16 cellular contexts compared by ENCODE assay signal in genomic region chr3:196619213-196619612, GRCh38. TPM values are rescaled to one million over a fixed set of nuclear protein-coding genes. Genes with fewer than 3 reads are reported as not detected.
A peak's percentile ranks its signal among the peaks of the same experiment; 100 is the strongest.
DNase-seq lines count a peak whose midpoint lies in the region; ATAC-seq and TF ChIP-seq lines count a peak whose summit lies in the region.
"Had no signal": no experiment of that assay in that cellular context is flagged by ENCODE, and none has a peak within 500 bp of the region (broad histone marks: within the 10 kb centered on the region; RNA-seq: fewer than 3 reads in every experiment).

No MANE protein-coding gene starts in this region.

- ATAC-seq in left ventricle myocardium superior (peak; percentile 33), Right ventricle myocardium superior (ENCODE audit: poor library complexity) (no peak), upper lobe of right lung (no peak)
- ATAC-seq: GM12878; stimulated activated naive B cell treated with anti-CD40 and anti-IgM and Interleukin-4, amounts not matched to agents 10 μg/mL and 1 μg/mL and 100 μg/mL, for 72 hours had no signal

- no peak overlapping the region for H2AK5ac ChIP-seq in mesenchymal stem cell (ENCODE audit: low read length, severe bottlenecking)

- no peaks in the 10 kb centered on the region for H3K36me3 ChIP-seq in mesenchymal stem cell (ENCODE audit: control insufficient read depth in 1 of 2, insufficient read depth in 2 of 2, low read depth in 1 of 2, low read length in 2 of 2)
- H3K36me3 ChIP-seq in upper lobe of right lung = no peaks in the 10 kb centered on the region
- no peaks in the 10 kb centered on the region for H3K36me3 ChIP-seq in H7 (replicated peaks; ENCODE audit: control insufficient read depth, insufficient read depth, low read length)
- H3K36me3 ChIP-seq: Peyer's patch had no signal

- H2BK5ac ChIP-seq in mesenchymal stem cell (ENCODE audit: low read depth, low read length, poor library complexity, severe bottlenecking) = no peak overlapping the region

- H2BK120ac ChIP-seq in mesenchymal stem cell (ENCODE audit: low read depth, low read length) = no peak overlapping the region

- H3K9me3 Mint-ChIP-seq in dendritic cell treated with granulocyte-macrophage colony-stimulating factor and Interleukin-4, amounts not matched to agents 40 ng/mL and 50 ng/mL, for 4 days = no peaks in the 10 kb centered on the region
- H3K9me3 Mint-ChIP-seq: stimulated activated naive B cell treated with anti-CD40 and anti-IgM and Interleukin-4, amounts not matched to agents 10 μg/mL and 1 μg/mL and 100 μg/mL, for 72 hours had no signal

- no peak overlapping the region for H2BK15ac ChIP-seq in mesenchymal stem cell (ENCODE audit: low read depth, poor library complexity, severe bottlenecking)

- no peak overlapping the region for H3K4me2 ChIP-seq in mesenchymal stem cell (ENCODE audit: low read length, poor library complexity, severe bottlenecking)

- H3K4me3 Mint-ChIP-seq in dendritic cell treated with granulocyte-macrophage colony-stimulating factor and Interleukin-4, amounts not matched to agents 40 ng/mL and 50 ng/mL, for 4 days = no peak overlapping the region
- H3K4me3 Mint-ChIP-seq: B cell had no signal

- intact Hi-C loops in left ventricle myocardium superior (cut with micrococcal nuclease) = no loop called here
- intact Hi-C loops in Right ventricle myocardium superior (cut with DNase I) = no loop called here
- intact Hi-C loops in dendritic cell treated with granulocyte-macrophage colony-stimulating factor and Interleukin-4, amounts not matched to agents 40 ng/mL and 50 ng/mL, for 4 days (cut with micrococcal nuclease) = no loop called here
- intact Hi-C loops in upper lobe of right lung (cut with DNase I) = no loop called here

- 11% methylated on average over 2 of the region's 5 CpGs for WGBS in mesenchymal stem cell

- peak overlapping the region in 1 of 2 experiments; percentile 63 for H2BK12ac ChIP-seq in mesenchymal stem cell (ENCODE audit: low read length in 2 of 2)

- no peak overlapping the region for H3K18ac ChIP-seq in mesenchymal stem cell (ENCODE audit: low read depth in 1 of 2, low read length in 2 of 2)

- H3K4me1 ChIP-seq in mesenchymal stem cell (ENCODE audit: control insufficient read depth, insufficient read depth, low read depth, low read length) (no peaks in the 10 kb centered on the region), upper lobe of right lung (peaks cover 13% of the 10 kb centered on the region)

- H3K27me3 ChIP-seq in mesenchymal stem cell (ENCODE audit: control insufficient read depth in 1 of 2, insufficient read depth in 1 of 2, low read length in 2 of 2) = no peaks in the 10 kb centered on the region
- no peaks in the 10 kb centered on the region for H3K27me3 ChIP-seq in upper lobe of right lung
- H3K27me3 ChIP-seq in H7 (ENCODE audit: control insufficient read depth, insufficient read depth, low read length) = no peaks in the 10 kb centered on the region
- H3K27me3 ChIP-seq: Peyer's patch had no signal

- no peak overlapping the region for H4K91ac ChIP-seq in mesenchymal stem cell (ENCODE audit: low read length)

- no peaks in the 10 kb centered on the region for H3K27me3 Mint-ChIP-seq in dendritic cell treated with granulocyte-macrophage colony-stimulating factor and Interleukin-4, amounts not matched to agents 40 ng/mL and 50 ng/mL, for 4 days
- H3K27me3 Mint-ChIP-seq: B cell; stimulated activated naive B cell treated with anti-CD40 and anti-IgM and Interleukin-4, amounts not matched to agents 10 μg/mL and 1 μg/mL and 100 μg/mL, for 72 hours had no signal

- H3K4me3 ChIP-seq in mesenchymal stem cell (ENCODE audit: insufficient read depth in 1 of 2, low read depth in 1 of 2, low read length in 2 of 2) (no peak overlapping the region), upper lobe of right lung (no peak overlapping the region), H7 (ENCODE audit: insufficient read depth, low read depth, low read length) (no peak overlapping the region)
- H3K4me3 ChIP-seq: GM12878, Peyer's patch had no signal

- H4K8ac ChIP-seq in mesenchymal stem cell (ENCODE audit: low read length) = no peak overlapping the region

- peaks cover 59% of the 10 kb centered on the region for H3K4me1 Mint-ChIP-seq in dendritic cell treated with granulocyte-macrophage colony-stimulating factor and Interleukin-4, amounts not matched to agents 40 ng/mL and 50 ng/mL, for 4 days (ENCODE audit: low read depth)

- DNase-seq in left ventricle myocardium superior (no peak), Right ventricle myocardium superior (no peak), mesenchymal stem cell (peak; percentile 55), upper lobe of right lung (no peak), H7 (no peak), NCI-H2029 treated with DMSO at 0.1 percent for 48 hours (lab: John Stamatoyannopoulos, UW) (no peak)
- no peak for DNase-seq in activated CD4-positive, alpha-beta T cell treated with anti-CD3 and anti-CD28 coated beads for 4 hours
- DNase-seq: activated effector memory CD4-positive, alpha-beta T cell treated with Interleukin-2 at 50 U/mL for 16 hours; Kasumi-1; Peyer's patch; stimulated activated CD4-positive, alpha-beta T cell treated with anti-CD3 and anti-CD28 coated beads, Interleukin-4, amount 100 ng/mL, for 1 hour; stimulated activated naive B cell treated with anti-CD40 and anti-IgM and Interleukin-4, amounts not matched to agents 10 μg/mL and 1 μg/mL and 100 μg/mL, for 72 hours had no signal

- peak overlapping the region; percentile 88 for H3K27ac Mint-ChIP-seq in dendritic cell treated with granulocyte-macrophage colony-stimulating factor and Interleukin-4, amounts not matched to agents 40 ng/mL and 50 ng/mL, for 4 days
- H3K27ac Mint-ChIP-seq: B cell; stimulated activated naive B cell treated with anti-CD40 and anti-IgM and Interleukin-4, amounts not matched to agents 10 μg/mL and 1 μg/mL and 100 μg/mL, for 72 hours had no signal

- H2AFZ ChIP-seq in mesenchymal stem cell (ENCODE audit: low read depth, low read length) = no peak overlapping the region

- H3K9ac ChIP-seq in mesenchymal stem cell (ENCODE audit: low read length) = peak overlapping the region; percentile 17

- H3K9me3 ChIP-seq in mesenchymal stem cell (ENCODE audit: control insufficient read depth, low read length) (no peaks in the 10 kb centered on the region), upper lobe of right lung (no peaks in the 10 kb centered on the region)
- H3K9me3 ChIP-seq: Peyer's patch had no signal

- H3K4ac ChIP-seq in mesenchymal stem cell (ENCODE audit: low read depth in 1 of 2, low read length in 2 of 2) = no peak overlapping the region

- H3K79me1 ChIP-seq in mesenchymal stem cell (replicated peaks; ENCODE audit: low read length, poor library complexity, severe bottlenecking) = no peaks in the 10 kb centered on the region

- H3K23ac ChIP-seq in mesenchymal stem cell (ENCODE audit: low read length in 2 of 2) = no peak overlapping the region

- no peak overlapping the region for H3K27ac ChIP-seq in mesenchymal stem cell (ENCODE audit: low read length, poor library complexity, severe bottlenecking)
- H3K27ac ChIP-seq in upper lobe of right lung = peak overlapping the region; percentile 68

- TF ChIP-seq CTCF in upper lobe of right lung (IDR thresholded peaks at IDR 0.05) = no peak

- H3K14ac ChIP-seq in mesenchymal stem cell (ENCODE audit: low read length in 2 of 2) = no peak overlapping the region

- no peaks in the 10 kb centered on the region for H3K36me3 Mint-ChIP-seq in dendritic cell treated with granulocyte-macrophage colony-stimulating factor and Interleukin-4, amounts not matched to agents 40 ng/mL and 50 ng/mL, for 4 days (ENCODE audit: low read depth)
- H3K36me3 Mint-ChIP-seq: stimulated activated naive B cell treated with anti-CD40 and anti-IgM and Interleukin-4, amounts not matched to agents 10 μg/mL and 1 μg/mL and 100 μg/mL, for 72 hours had no signal

RNA-seq across cellular contexts. Expression of gene NRROS, which starts 20.3 kb away (rescaled TPM):
- total RNA-seq in left ventricle myocardium superior (2.3 TPM), Right ventricle myocardium superior (2.4 TPM), upper lobe of right lung (19.5 TPM)
- 0.35 TPM for polyA plus RNA-seq in mesenchymal stem cell (2013, experiment 1 of 2)
- polyA plus RNA-seq in mesenchymal stem cell (2013, experiment 2 of 2) = 0.37 TPM
- total RNA-seq in H7 (2014; rRNA removed; shearing (Covaris generic)) = 5.3 and 5.7 TPM in 2 replicates
- total RNA-seq: bronchial epithelial cell had no signal

RNA-seq across cellular contexts. Expression of gene FBXO45, which starts 50.8 kb away (rescaled TPM):
- total RNA-seq in left ventricle myocardium superior (9.1 TPM), Right ventricle myocardium superior (7.9 TPM), upper lobe of right lung (8.2 TPM)
- 6.5 TPM for polyA plus RNA-seq in mesenchymal stem cell (2013, experiment 1 of 2)
- polyA plus RNA-seq in mesenchymal stem cell (2013, experiment 2 of 2) = 6.8 TPM
- 15.6 and 19.1 TPM in 2 replicates for total RNA-seq in H7 (2014; rRNA removed; shearing (Covaris generic))

RNA-seq across cellular contexts. Expression of gene WDR53, which starts 50.9 kb away (rescaled TPM):
- 7.6 TPM for total RNA-seq in left ventricle myocardium superior
- total RNA-seq in Right ventricle myocardium superior = 7.9 TPM
- 7.2 TPM for polyA plus RNA-seq in mesenchymal stem cell (2013, experiment 1 of 2)
- 6.8 TPM for polyA plus RNA-seq in mesenchymal stem cell (2013, experiment 2 of 2)
- total RNA-seq in upper lobe of right lung = 13.8 TPM
- 10.1 and 10.8 TPM in 2 replicates for total RNA-seq in H7 (2014; rRNA removed; shearing (Covaris generic))
